In the genomic region with DNA sequence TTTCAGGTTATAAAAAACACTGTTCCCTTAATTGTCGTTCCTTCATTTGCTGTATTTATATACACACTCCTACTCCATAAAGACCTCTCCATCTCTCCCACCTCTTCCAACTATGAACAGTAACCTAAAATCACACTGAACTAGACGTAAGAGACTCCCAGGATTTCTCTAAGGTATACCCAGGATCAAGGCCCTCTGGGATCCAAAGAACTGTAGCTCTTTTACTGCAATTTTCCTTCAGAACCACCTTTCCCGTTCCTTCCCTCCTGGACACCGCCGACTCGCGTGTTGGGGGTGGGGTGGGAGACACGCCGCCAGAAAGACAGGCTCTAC, we compare ENCODE assay signal across 8 cellular contexts. TPM values are rescaled to one million over a fixed set of nuclear protein-coding genes. Genes with fewer than 3 reads are reported as not detected.
DNase-seq lines count a peak whose midpoint lies in the region; ATAC-seq and TF ChIP-seq lines count a peak whose summit lies in the region.

No MANE protein-coding gene starts in this region.

- no peak for TF ChIP-seq EP300 in neural cell (conservative IDR thresholded peaks at IDR 0.05; ENCODE audit: poor library complexity, severe bottlenecking)

- POLR2A ChIA-PET in CD4-positive, alpha-beta T cell (lab: Charles Lee) = interaction anchor here (0.7 to 4.3 kb wide), 14 partner anchors 9 to 1672 kb away, joined by 3 to 66 read pairs (median 6); partner anchors contain the start of genes GINM1, NUP43, PCMT1 and PPIL4

- H4K20me1 ChIP-seq in KMS-11 (ENCODE audit: insufficient read depth) (peaks cover 7% of the 10 kb centered on the region; the same call in 1 of the 2 replicates), neural cell (ENCODE audit: insufficient read depth) (no peaks in the 10 kb centered on the region)

- DNase-seq in CD4-positive, alpha-beta T cell = no peak
- DNase-seq in coronary artery (ENCODE audit: low spot score) (no peak), HuH-7.5 (ENCODE audit: low spot score) (no peak), SW480 (ENCODE audit: low spot score) (no peak), hippocampal formation (lab: John Stamatoyannopoulos, UW) (no peak)

- peaks cover 22% of the 10 kb centered on the region for H3K4me1 ChIP-seq in KMS-11 (ENCODE audit: low read depth, poor library complexity, severe bottlenecking)

- H3K36me3 ChIP-seq in KMS-11 (ENCODE audit: insufficient read depth) (no peaks in the 10 kb centered on the region), neural cell (ENCODE audit: insufficient read depth, low read length) (no peaks in the 10 kb centered on the region)

- CTCF ChIA-PET in CD4-positive, alpha-beta T cell (lab: Charles Lee) = interaction anchor here (1.3 to 1.8 kb wide), 3 partner anchors 28 to 172 kb away, joined by 3 to 4 read pairs (median 3); partner anchors contain the start of gene PPIL4

- H3K79me2 ChIP-seq in KMS-11 (ENCODE audit: insufficient read depth, low read depth) = peaks cover 55% of the 10 kb centered on the region
- peaks cover 58% of the 10 kb centered on the region for H3K79me2 ChIP-seq in neural cell (replicated peaks; ENCODE audit: insufficient read depth, low read length)

- H2AFZ ChIP-seq in KMS-11 (ENCODE audit: low read depth) (peak overlapping the region; percentile 76), neural cell (ENCODE audit: low read depth, low read length) (peak overlapping the region; percentile 93)

- intact Hi-C loops in CD4-positive, alpha-beta T cell (cut with DNase I, micrococcal nuclease) = loop anchor here in 1 of 2 experiments (5.0 kb wide), 3 partner anchors 70 to 170 kb away; partner anchors contain the start of genes GINM1, KATNA1 and PPIL4

- no peaks in the 10 kb centered on the region for H3K9me3 ChIP-seq in CD4-positive, alpha-beta T cell (ENCODE audit: control insufficient read depth, low read length)
- no peaks in the 10 kb centered on the region for H3K9me3 ChIP-seq in neural cell (ENCODE audit: low read length)

- peaks cover 47% of the 10 kb centered on the region for H3K4me1 Mint-ChIP-seq in CD4-positive, alpha-beta T cell (ENCODE audit: low read depth)

- peak overlapping the region; percentile 99 for H3K27ac Mint-ChIP-seq in CD4-positive, alpha-beta T cell

- no peak overlapping the region for H3K4me3 ChIP-seq in KMS-11 (IDR thresholded peaks at IDR 0.05; ENCODE audit: insufficient read depth, low read depth, low read length)
- H3K4me3 ChIP-seq in coronary artery = peak overlapping the region; percentile 100
- peak overlapping the region; percentile 92 for H3K4me3 ChIP-seq in neural cell (ENCODE audit: low read length)

- H3K27ac ChIP-seq in CD4-positive, alpha-beta T cell (ENCODE audit: low read depth, low read length) = peak overlapping the region; percentile 95
- H3K27ac ChIP-seq in KMS-11 = peak overlapping the region; percentile 96
- peak overlapping the region; percentile 100 for H3K27ac ChIP-seq in coronary artery
- H3K27ac ChIP-seq in neural cell (ENCODE audit: low read length) = peak overlapping the region; percentile 97

- TF ChIP-seq CTCF in CD4-positive, alpha-beta T cell (IDR thresholded peaks at IDR 0.05) = no peak
- no peak for TF ChIP-seq CTCF in KMS-11 (conservative IDR thresholded peaks at IDR 0.05; ENCODE audit: low read depth, low read length)
- no peak for TF ChIP-seq CTCF in coronary artery (IDR thresholded peaks at IDR 0.05)
- no peak for TF ChIP-seq CTCF in neural cell (IDR thresholded peaks at IDR 0.05; ENCODE audit: poor library complexity, severe bottlenecking)

- no peaks in the 10 kb centered on the region for H3K9me3 Mint-ChIP-seq in CD4-positive, alpha-beta T cell

- no peaks in the 10 kb centered on the region for H3K27me3 Mint-ChIP-seq in CD4-positive, alpha-beta T cell

- no peak for ATAC-seq in CD4-positive, alpha-beta T cell (ENCODE audit: poor library complexity)
- no peak for ATAC-seq in HG03108 (IDR thresholded peaks at IDR 0.05; ENCODE audit: unreplicated experiment)

- H3K4me2 ChIP-seq in KMS-11 (peak overlapping the region; percentile 92), neural cell (ENCODE audit: low read length) (peak overlapping the region; percentile 59)

- H3K9me2 ChIP-seq in neural cell (ENCODE audit: insufficient read depth, low read length) = no peaks in the 10 kb centered on the region

- H3K9ac ChIP-seq in KMS-11 = peak overlapping the region; percentile 98
- H3K9ac ChIP-seq in neural cell (ENCODE audit: low read length) = peak overlapping the region; percentile 99

- H3K27me3 ChIP-seq in CD4-positive, alpha-beta T cell (ENCODE audit: control insufficient read depth, insufficient read depth, low read length) = no peaks in the 10 kb centered on the region
- no peaks in the 10 kb centered on the region for H3K27me3 ChIP-seq in KMS-11 (ENCODE audit: insufficient read depth, low read depth)
- no peaks in the 10 kb centered on the region for H3K27me3 ChIP-seq in neural cell (ENCODE audit: insufficient read depth, low read depth, low read length)

- peak overlapping the region; percentile 100 for H3K4me3 Mint-ChIP-seq in CD4-positive, alpha-beta T cell

- TF ChIP-seq RAD21 in neural cell (conservative IDR thresholded peaks at IDR 0.05) = no peak

- peaks cover 4% of the 10 kb centered on the region for H3F3A ChIP-seq in neural cell (ENCODE audit: insufficient read depth, low read length, poor library complexity, severe bottlenecking)

- peaks cover 18% of the 10 kb centered on the region for H3K36me3 Mint-ChIP-seq in CD4-positive, alpha-beta T cell (ENCODE audit: low read depth)

TF ChIP-seq in neural cell, 6 proteins besides CTCF, POLR2A, EP300 and RAD21:
- TF ChIP-seq SMC3 (conservative IDR thresholded peaks at IDR 0.05; ENCODE audit: poor library complexity) (no peak), TAF1 (IDR thresholded peaks at IDR 0.05; ENCODE audit: low read depth) (no peak), POLR2AphosphoS5 (IDR thresholded peaks at IDR 0.05) (no peak), REST (IDR thresholded peaks at IDR 0.05; ENCODE audit: borderline replicate concordance) (no peak), EZH2 (IDR thresholded peaks at IDR 0.05; ENCODE audit: borderline replicate concordance, insufficient read depth, low read length, poor library complexity, severe bottlenecking) (no peak), MXI1 (conservative IDR thresholded peaks at IDR 0.05; ENCODE audit: poor library complexity, severe bottlenecking) (no peak)
TF ChIP-seq in neural cell: peak in this region for 0.

RNA-seq across cellular contexts. Expression of gene LATS1, which starts 0.7 kb away (rescaled TPM):
- total RNA-seq in CD4-positive, alpha-beta T cell = 10 to 100 TPM; 36.1 to 39.6 TPM
- polyA plus RNA-seq in neural cell = 12.8 and 12.9 TPM in 2 replicates
- polyA minus RNA-seq in neural cell = 37.5 and 47.5 TPM in 2 replicates

RNA-seq across cellular contexts. Expression of gene NUP43, which starts 29.1 kb away (rescaled TPM):
- 10 to 100 TPM; 14.2 to 14.5 TPM for total RNA-seq in CD4-positive, alpha-beta T cell
- polyA plus RNA-seq in neural cell = 20.9 and 26.9 TPM in 2 replicates
- polyA minus RNA-seq in neural cell = 24.3 and 34.6 TPM in 2 replicates

RNA-seq across cellular contexts. Expression of gene PCMT1, which starts 32.3 kb away (rescaled TPM):
- total RNA-seq in CD4-positive, alpha-beta T cell = 10 to 100 TPM; 14.4 to 15.7 TPM
- polyA plus RNA-seq in neural cell = 384 and 400 TPM in 2 replicates
- polyA minus RNA-seq in neural cell = 264 and 267 TPM in 2 replicates
